Comparison of ENCODE assay signal across 1 cellular context in the genomic region with DNA sequence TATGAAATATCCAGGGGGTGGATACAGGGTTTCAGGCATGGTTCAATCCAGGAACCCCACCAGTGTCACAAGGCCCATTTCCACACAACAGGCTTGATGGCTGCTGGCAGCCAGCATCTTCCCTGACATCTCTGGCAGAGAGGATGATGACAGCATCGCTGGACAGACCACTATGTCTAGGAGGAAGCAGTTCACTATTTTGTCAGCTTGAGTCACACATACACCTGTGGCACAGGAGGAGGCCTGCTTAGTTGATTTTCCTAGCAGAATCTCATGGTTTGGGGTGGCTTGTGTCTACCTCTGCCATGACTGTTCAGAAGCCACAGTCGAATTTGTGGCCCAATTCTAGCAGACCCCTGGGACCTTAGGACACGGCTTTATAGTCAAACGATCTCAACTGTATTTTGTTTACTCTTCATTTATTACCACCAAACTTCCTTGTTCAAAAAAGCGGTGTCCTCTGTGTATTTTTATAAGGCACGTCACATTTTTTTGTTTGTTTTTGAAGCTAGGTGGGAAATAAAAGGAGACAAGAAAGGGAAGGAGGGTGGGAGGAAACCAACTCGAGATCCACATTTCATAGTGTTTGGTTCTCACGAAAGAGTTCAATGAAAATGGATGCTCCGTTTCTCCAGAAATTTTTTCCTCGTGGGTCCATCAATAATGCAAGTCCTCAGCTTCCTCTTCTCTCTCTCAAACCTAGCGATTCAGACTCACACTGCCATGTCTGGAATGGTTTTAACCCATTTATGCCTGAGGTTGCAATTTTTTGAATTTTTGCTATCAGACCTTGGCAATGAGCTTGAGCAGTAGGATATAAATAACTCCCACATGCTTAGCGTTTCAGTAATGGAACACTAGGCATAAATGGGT.
TF ChIP-seq lines count a peak whose summit lies in the region.

No MANE protein-coding gene starts in this region.

TF ChIP-seq in endothelial cell of umbilical vein, 7 proteins besides CTCF, POLR2A, EP300 and RAD21:
- no peak for TF ChIP-seq GATA2 (IDR thresholded peaks at IDR 0.05; ENCODE audit: insufficient read depth, insufficient read length, low read depth, low read length)
- TF ChIP-seq MYC (IDR thresholded peaks at IDR 0.05; ENCODE audit: low read depth, low read length) = no peak
- no peak for TF ChIP-seq EZH2 (IDR thresholded peaks at IDR 0.05; ENCODE audit: borderline replicate concordance, low read depth, low read length, severe bottlenecking)
- no peak for TF ChIP-seq FOS (IDR thresholded peaks at IDR 0.05; ENCODE audit: borderline replicate concordance, insufficient read depth, low read length)
- TF ChIP-seq, protein P1, sequence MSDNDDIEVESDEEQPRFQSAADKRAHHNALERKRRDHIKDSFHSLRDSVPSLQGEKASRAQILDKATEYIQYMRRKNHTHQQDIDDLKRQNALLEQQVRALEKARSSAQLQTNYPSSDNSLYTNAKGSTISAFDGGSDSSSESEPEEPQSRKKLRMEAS (IDR thresholded peaks at IDR 0.05; ENCODE audit: insufficient read depth, insufficient read length) = no peak
- no peak for TF ChIP-seq POLR2AphosphoS5 (IDR thresholded peaks at IDR 0.05; ENCODE audit: insufficient read depth, low read depth, low read length)
- no peak for TF ChIP-seq JUN (IDR thresholded peaks at IDR 0.05; ENCODE audit: borderline replicate concordance, insufficient read depth, insufficient read length, low read depth)
